Comparison of ENCODE assay signal across 9 cellular contexts in the genomic region with DNA sequence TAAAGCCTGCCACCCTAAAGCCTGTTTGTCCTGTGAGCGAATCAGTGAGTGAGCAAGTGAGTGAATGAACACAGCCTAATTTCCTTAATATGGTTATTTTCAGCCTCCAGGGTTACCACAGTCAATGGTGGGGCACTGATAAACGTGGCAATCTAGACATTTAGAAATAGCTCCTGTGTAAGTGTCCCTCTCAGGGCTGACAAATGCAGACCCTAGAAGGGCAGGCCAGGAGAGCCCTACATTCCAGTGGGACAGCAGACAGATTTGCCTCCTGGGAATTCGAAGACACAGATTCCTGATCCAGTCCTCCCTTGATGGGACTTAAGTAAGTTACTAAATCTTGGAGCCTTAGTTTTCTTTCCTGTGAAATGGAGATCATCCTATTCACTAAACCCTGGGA.
"Had no signal": no experiment of that assay in that cellular context is flagged by ENCODE, and none has a peak within 500 bp of the region (broad histone marks: within the 10 kb centered on the region; RNA-seq: fewer than 3 reads in every experiment).

No MANE protein-coding gene starts in this region.

- H3K9me3 ChIP-seq: ascending aorta, neutrophil had no signal

- H3K27ac ChIP-seq: ascending aorta, neutrophil, skin epidermis had no signal

- H3K36me3 ChIP-seq: ascending aorta had no signal

- H3K4me3 ChIP-seq: ascending aorta, lung, skin epidermis had no signal

- FAIRE-seq: bronchial epithelial cell, frontal cortex had no signal

- H3K4me1 ChIP-seq: ascending aorta had no signal

- H3K4me3 Mint-ChIP-seq: T-helper 2 cell treated with Interferon-gamma antibody and Interleukin-4, amounts not matched to agents 5 μg/mL and 100 μg/mL, for 36 hours had no signal

- DNase-seq: posterior cingulate gyrus had no signal

- H3K36me3 Mint-ChIP-seq: naive thymus-derived CD4-positive, alpha-beta T cell had no signal

- H3K27me3 ChIP-seq: ascending aorta, neutrophil had no signal

- H3K27ac Mint-ChIP-seq: T-helper 2 cell treated with Interferon-gamma antibody and Interleukin-4, amounts not matched to agents 5 μg/mL and 100 μg/mL, for 36 hours had no signal

- H3K9me3 Mint-ChIP-seq: T-helper 2 cell treated with Interferon-gamma antibody and Interleukin-4, amounts not matched to agents 5 μg/mL and 100 μg/mL, for 36 hours had no signal
